Comparison of ENCODE assay signal across 8 cellular contexts in genomic region chr6:85483041-85483700, GRCh38. TPM values are rescaled to one million over a fixed set of nuclear protein-coding genes. Genes with fewer than 3 reads are reported as not detected.
DNase-seq lines count a peak whose midpoint lies in the region; ATAC-seq lines count a peak whose summit lies in the region.

No MANE protein-coding gene starts in this region.

- no peaks in the 10 kb centered on the region for H3K79me1 ChIP-seq in mesendoderm (ENCODE audit: low read length)

- H3K9ac ChIP-seq in mesendoderm (ENCODE audit: low read length): no peak overlapping the region

- H3K79me2 ChIP-seq in mesendoderm (ENCODE audit: control insufficient read depth, insufficient read depth, low read length): no peaks in the 10 kb centered on the region

- H2BK120ac ChIP-seq in mesendoderm (ENCODE audit: low read depth, low read length): no peak overlapping the region

- no peak overlapping the region for H3K27ac ChIP-seq in mesendoderm (ENCODE audit: low read depth, low read length)

- H3K4me1 ChIP-seq in mesendoderm (ENCODE audit: control insufficient read depth, low read depth, low read length): no peaks in the 10 kb centered on the region

- no peak overlapping the region for H3K56ac ChIP-seq in mesendoderm (ENCODE audit: low read length)

- H2BK5ac ChIP-seq in mesendoderm (ENCODE audit: low read length): no peak overlapping the region

- H4K5ac ChIP-seq in mesendoderm (ENCODE audit: low read length): no peak overlapping the region

- no peak overlapping the region for H3K23ac ChIP-seq in mesendoderm (ENCODE audit: low read length)

- H3K4me3 ChIP-seq in mesendoderm (ENCODE audit: low read length): no peak overlapping the region

- no peaks in the 10 kb centered on the region for H3K27me3 ChIP-seq in mesendoderm (ENCODE audit: insufficient read depth, low read length, poor library complexity)

- no peak overlapping the region for H2BK15ac ChIP-seq in mesendoderm (replicated peaks; ENCODE audit: low read depth)

- WGBS in mesendoderm (ENCODE audit: extremely low coverage, insufficient coverage, low lambda C conversion rate): no CpG with 5 or more reads among the region's 9 CpGs

- H3K4ac ChIP-seq in mesendoderm (ENCODE audit: low read depth, low read length): no peak overlapping the region

- H3K4me2 ChIP-seq in mesendoderm (ENCODE audit: low read length): no peak overlapping the region

- H3K36me3 ChIP-seq in mesendoderm (ENCODE audit: control insufficient read depth, insufficient read depth, low read length): no peaks in the 10 kb centered on the region

- no peak overlapping the region for H2AK5ac ChIP-seq in mesendoderm (ENCODE audit: low read length)

- ATAC-seq in GM18519 (IDR thresholded peaks at IDR 0.05; ENCODE audit: low FRiP score, unreplicated experiment): peak; percentile 85
- ATAC-seq in HG03025 (IDR thresholded peaks at IDR 0.05; ENCODE audit: low FRiP score, unreplicated experiment): peak; percentile 82

- peak; percentile 63 to 67 for DNase-seq in AML-193 (lab: John Stamatoyannopoulos, UW)
- peak; percentile 57 for DNase-seq in NCI-H460 (ENCODE audit: extremely low read depth, low read depth)
- DNase-seq in activated CD4-positive, alpha-beta T cell treated with anti-CD3 and anti-CD28 coated beads, Interleukin-2, amount 50 U/mL, for 48 hours: peak; percentile 88 to 89
- peak; percentile 82 for DNase-seq in ecto neural progenitor cell (ENCODE audit: low spot score)
- peak; percentile 70 for DNase-seq in mesendoderm
- DNase-seq in stimulated activated CD8-positive, alpha-beta memory T cell treated with anti-CD3 and anti-CD28 coated beads, Interleukin-4, amount 100 ng/mL, for 1 hour (ENCODE audit: low read depth in 2 of 2, low spot score in 1 of 2): peak; percentile 70 to 72

- no peak overlapping the region for H3K18ac ChIP-seq in mesendoderm (ENCODE audit: low read length)

- H4K8ac ChIP-seq in mesendoderm (ENCODE audit: low read depth, low read length): no peak overlapping the region

RNA-seq across cellular contexts. Expression of gene NT5E, which starts 33.3 kb away (rescaled TPM):
- total RNA-seq in NCI-H460 (2014; rRNA removed; shearing (Covaris generic)): 62.1 and 70.0 TPM in 2 replicates
- polyA plus RNA-seq in NCI-H460 (2014; cell fraction: nucleus; rRNA removed): 13.1 and 22.2 TPM in 2 replicates
- 0.62 TPM for polyA plus RNA-seq in mesendoderm (2013, experiment 1 of 2)
- 0.50 TPM for polyA plus RNA-seq in mesendoderm (2013, experiment 2 of 2)
